1 cellular context compared by ENCODE assay signal in the genomic region with DNA sequence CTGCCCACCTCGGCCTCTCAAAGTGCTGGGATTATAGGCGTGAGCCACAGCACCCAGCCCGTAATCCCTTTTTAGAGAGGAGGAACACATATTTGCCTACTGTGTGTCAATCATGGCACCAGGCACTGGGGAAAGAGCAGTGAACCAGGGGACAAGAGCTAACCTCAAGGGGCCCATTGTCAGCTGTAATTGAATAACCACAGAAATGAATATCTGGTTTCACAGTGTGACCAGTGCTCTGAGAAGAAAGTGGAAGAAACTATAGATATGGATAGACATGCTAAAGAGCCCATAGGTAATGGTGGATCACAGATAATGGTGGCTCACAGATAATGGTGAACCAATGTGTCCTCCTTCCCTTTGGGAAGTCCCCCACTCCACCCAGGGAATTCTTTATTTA.
TF ChIP-seq lines count a peak whose summit lies in the region.

No MANE protein-coding gene starts in this region.

TF ChIP-seq in HepG2, 621 proteins besides CTCF, POLR2A, EP300 and RAD21:
- TF ChIP-seq SMAD9 (CRISPR knock-in tag; IDR thresholded peaks at IDR 0.05) (0 out of 2 replicates have a peak, but pooled peaks have one; percentile 47), ZKSCAN1 (IDR thresholded peaks at IDR 0.05; ENCODE audit: low read length) (peak; percentile 78; the same call in 1 of the 2 replicates), ZNF792 (CRISPR knock-in tag; IDR thresholded peaks at IDR 0.05) (no peak), NFE2L1 (CRISPR knock-in tag; IDR thresholded peaks at IDR 0.05; ENCODE audit: borderline replicate concordance) (no peak)
TF ChIP-seq in HepG2: peak in this region for 2.
